Comparison of ENCODE assay signal across 8 cellular contexts in genomic region chr19:38049105-38049649, GRCh38.
DNase-seq lines count a peak whose midpoint lies in the region; ATAC-seq and TF ChIP-seq lines count a peak whose summit lies in the region.

No MANE protein-coding gene starts in this region.

- intact Hi-C loops in dendritic cell treated with granulocyte-macrophage colony-stimulating factor and Interleukin-4, amounts not matched to agents 40 ng/mL and 50 ng/mL, for 4 days (cut with micrococcal nuclease): loop anchor here (2.0 kb wide), 1 partner anchor 14 kb away; no protein-coding TSS in a partner anchor

- peak overlapping the region; percentile 89 for H3K27ac Mint-ChIP-seq in dendritic cell treated with granulocyte-macrophage colony-stimulating factor and Interleukin-4, amounts not matched to agents 40 ng/mL and 50 ng/mL, for 4 days
- peak overlapping the region; percentile 100 for H3K27ac Mint-ChIP-seq in stimulated activated memory B cell treated with anti-CD40 and anti-IgM and Interleukin-4, amounts not matched to agents 10 μg/mL and 1 μg/mL and 100 μg/mL, for 72 hours
- H3K27ac Mint-ChIP-seq in endothelial cell (ENCODE audit: unreplicated experiment): no peak overlapping the region

- H3K27me3 Mint-ChIP-seq in dendritic cell treated with granulocyte-macrophage colony-stimulating factor and Interleukin-4, amounts not matched to agents 40 ng/mL and 50 ng/mL, for 4 days: no peaks in the 10 kb centered on the region
- H3K27me3 Mint-ChIP-seq in stimulated activated memory B cell treated with anti-CD40 and anti-IgM and Interleukin-4, amounts not matched to agents 10 μg/mL and 1 μg/mL and 100 μg/mL, for 72 hours: no peaks in the 10 kb centered on the region
- H3K27me3 Mint-ChIP-seq in endothelial cell (ENCODE audit: unreplicated experiment): peaks cover 8% of the 10 kb centered on the region

- no peaks in the 10 kb centered on the region for H3K9me3 Mint-ChIP-seq in dendritic cell treated with granulocyte-macrophage colony-stimulating factor and Interleukin-4, amounts not matched to agents 40 ng/mL and 50 ng/mL, for 4 days
- no peaks in the 10 kb centered on the region for H3K9me3 Mint-ChIP-seq in stimulated activated memory B cell treated with anti-CD40 and anti-IgM and Interleukin-4, amounts not matched to agents 10 μg/mL and 1 μg/mL and 100 μg/mL, for 72 hours
- no peaks in the 10 kb centered on the region for H3K9me3 Mint-ChIP-seq in endothelial cell (ENCODE audit: unreplicated experiment)

- H3K4me3 Mint-ChIP-seq in dendritic cell treated with granulocyte-macrophage colony-stimulating factor and Interleukin-4, amounts not matched to agents 40 ng/mL and 50 ng/mL, for 4 days: peak overlapping the region; percentile 37
- H3K4me3 Mint-ChIP-seq in stimulated activated memory B cell treated with anti-CD40 and anti-IgM and Interleukin-4, amounts not matched to agents 10 μg/mL and 1 μg/mL and 100 μg/mL, for 72 hours: peak overlapping the region; percentile 75
- no peak overlapping the region for H3K4me3 Mint-ChIP-seq in endothelial cell (ENCODE audit: unreplicated experiment)

- H3K36me3 Mint-ChIP-seq in dendritic cell treated with granulocyte-macrophage colony-stimulating factor and Interleukin-4, amounts not matched to agents 40 ng/mL and 50 ng/mL, for 4 days (ENCODE audit: low read depth): peaks cover 14% of the 10 kb centered on the region
- peaks cover 3% of the 10 kb centered on the region for H3K36me3 Mint-ChIP-seq in stimulated activated memory B cell treated with anti-CD40 and anti-IgM and Interleukin-4, amounts not matched to agents 10 μg/mL and 1 μg/mL and 100 μg/mL, for 72 hours
- peaks cover 17% of the 10 kb centered on the region for H3K36me3 Mint-ChIP-seq in endothelial cell (ENCODE audit: low read depth, unreplicated experiment)

- no peak for TF ChIP-seq CTCF in endothelial cell (IDR thresholded peaks at IDR 0.05; ENCODE audit: unreplicated experiment)

- peak; percentile 28 for DNase-seq in DMS 273 (lab: John Stamatoyannopoulos, UW; ENCODE audit: unreplicated experiment)
- DNase-seq in DMS 273 treated with DMSO at 0.1 percent for 48 hours (lab: John Stamatoyannopoulos, UW): no peak
- peak; percentile 17 for DNase-seq in T-helper 9 cell
- DNase-seq in HPDE6-E6E7 (ENCODE audit: extremely low spot score): no peak
- no peak for DNase-seq in endothelial cell (ENCODE audit: low spot score)

- H3K4me1 Mint-ChIP-seq in dendritic cell treated with granulocyte-macrophage colony-stimulating factor and Interleukin-4, amounts not matched to agents 40 ng/mL and 50 ng/mL, for 4 days (ENCODE audit: low read depth): peaks cover 62% of the 10 kb centered on the region
- peaks cover 60% of the 10 kb centered on the region for H3K4me1 Mint-ChIP-seq in stimulated activated memory B cell treated with anti-CD40 and anti-IgM and Interleukin-4, amounts not matched to agents 10 μg/mL and 1 μg/mL and 100 μg/mL, for 72 hours
- peaks cover 30% of the 10 kb centered on the region for H3K4me1 Mint-ChIP-seq in endothelial cell (ENCODE audit: unreplicated experiment)

- ATAC-seq in HG03135 (IDR thresholded peaks at IDR 0.05; ENCODE audit: unreplicated experiment): peak; percentile 55
- peak; percentile 65 for ATAC-seq in stimulated activated memory B cell treated with anti-CD40 and anti-IgM and Interleukin-4, amounts not matched to agents 10 μg/mL and 1 μg/mL and 100 μg/mL, for 72 hours

Comparison
In these comparisons a context has a peak if more than half of its experiments do, and no peak if none do; other contexts are left out.
1. DNase-seq: peak in DMS 273 (single experiment) and T-helper 9 cell (single experiment); none in DMS 273 treated with DMSO at 0.1 percent for 48 hours (single experiment), HPDE6-E6E7 (single experiment) and endothelial cell (single experiment).